8 cellular contexts compared by ENCODE assay signal in the genomic region with DNA sequence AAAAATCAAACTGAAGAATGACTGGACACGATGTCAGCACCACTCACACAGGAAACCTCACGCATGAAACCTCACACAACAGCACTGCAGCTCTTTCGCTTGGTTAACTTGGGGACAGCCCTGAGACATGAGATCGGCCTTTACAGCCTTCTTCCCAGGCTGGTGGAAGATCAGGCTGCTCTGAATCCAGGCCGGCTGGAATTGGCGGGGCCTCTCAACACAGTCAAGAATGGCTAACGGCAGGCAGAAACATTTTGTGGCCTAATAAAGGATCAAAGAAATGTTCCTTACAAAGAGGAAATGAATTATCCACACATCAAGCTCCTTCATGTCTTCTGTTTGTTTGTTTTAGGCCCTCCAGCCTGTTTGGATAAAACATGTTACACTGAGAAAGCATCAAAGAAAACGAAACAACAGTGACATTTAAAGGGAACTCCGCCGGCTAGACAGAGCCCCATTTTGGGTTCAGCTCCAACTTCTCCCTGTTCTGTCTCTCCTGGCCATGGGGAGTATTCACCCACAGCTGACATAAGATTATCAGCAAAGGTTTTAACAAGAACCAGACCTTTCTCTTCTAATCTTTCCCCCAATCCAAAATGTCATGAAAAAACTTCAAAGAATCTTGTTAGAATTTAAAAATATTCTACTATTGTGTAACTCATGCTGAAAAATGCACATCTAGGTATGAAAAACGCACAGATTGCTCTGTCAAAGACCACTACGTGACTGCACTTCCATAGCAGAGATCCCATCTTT.
DNase-seq lines count a peak whose midpoint lies in the region; ATAC-seq and TF ChIP-seq lines count a peak whose summit lies in the region.

No MANE protein-coding gene starts in this region.

- H3K4me3 ChIP-seq in coronary artery, result peak overlapping the region; percentile 57
- H3K4me3 ChIP-seq in lower lobe of right lung, result peak overlapping the region; percentile 17
- H3K4me3 ChIP-seq in vagina, result peak overlapping the region; percentile 21 to 24
- H3K4me3 ChIP-seq in Peyer's patch, result peak overlapping the region in 1 of 4 donors; percentile 5

- H3K36me3 ChIP-seq in lower lobe of right lung (peaks cover 5% of the 10 kb centered on the region), vagina (no peaks in the 10 kb centered on the region), Peyer's patch (peaks cover 0 to 3% (median 0%) of the 10 kb centered on the region in 3 donors)

- TF ChIP-seq POLR2A in vagina (IDR thresholded peaks at IDR 0.05) (no peak), Peyer's patch (IDR thresholded peaks at IDR 0.05) (no peak)

- H3K4me1 ChIP-seq in lower lobe of right lung, result peaks cover 30% of the 10 kb centered on the region
- H3K4me1 ChIP-seq in vagina, result peaks cover 45% of the 10 kb centered on the region
- H3K4me1 ChIP-seq in Peyer's patch, result no peaks in the 10 kb centered on the region

- TF ChIP-seq CTCF in coronary artery (IDR thresholded peaks at IDR 0.05), result no peak
- no peak for TF ChIP-seq CTCF in lower lobe of right lung (IDR thresholded peaks at IDR 0.05)
- TF ChIP-seq CTCF in vagina (IDR thresholded peaks at IDR 0.05), result no peak
- TF ChIP-seq CTCF in Peyer's patch (IDR thresholded peaks at IDR 0.05), result no peak
- no peak for TF ChIP-seq CTCF in omental fat pad (IDR thresholded peaks at IDR 0.05)

- DNase-seq in Right ventricle myocardium inferior (ENCODE audit: missing footprints), result no peak
- no peak for DNase-seq in cardiac septum (ENCODE audit: low spot score)
- no peak for DNase-seq in coronary artery (ENCODE audit: low spot score)
- no peak for DNase-seq in lower lobe of right lung
- DNase-seq in vagina (ENCODE audit: extremely low spot score in 2 of 2), result no peak
- DNase-seq in DMS79 (lab: John Stamatoyannopoulos, UW), result no peak
- DNase-seq in Peyer's patch, result no peak
- DNase-seq in omental fat pad (ENCODE audit: low spot score), result no peak

- H3K27ac ChIP-seq in coronary artery (peak overlapping the region in 1 of 2 donors; percentile 61), lower lobe of right lung (peak overlapping the region; percentile 72), vagina (peak overlapping the region; percentile 54), Peyer's patch (peak overlapping the region in 2 of 4 donors; percentile 51 to 62)

- H3K27me3 ChIP-seq in lower lobe of right lung (ENCODE audit: low read depth), result no peaks in the 10 kb centered on the region
- H3K27me3 ChIP-seq in vagina, result no peaks in the 10 kb centered on the region
- no peaks in the 10 kb centered on the region for H3K27me3 ChIP-seq in Peyer's patch

- intact Hi-C loops in Right ventricle myocardium inferior (cut with DNase I) (no loop called here), cardiac septum (cut with DNase I) (no loop called here), lower lobe of right lung (cut with DNase I) (no loop called here), vagina (cut with DNase I) (no loop called here)

- H3K9me3 ChIP-seq in lower lobe of right lung (no peaks in the 10 kb centered on the region), vagina (no peaks in the 10 kb centered on the region), Peyer's patch (no peaks in the 10 kb centered on the region)

- ATAC-seq in Right ventricle myocardium inferior (peak; percentile 62), lower lobe of right lung (peak in 1 of 2 donors; percentile 33), omental fat pad (ENCODE audit: low FRiP score) (no peak)
